Comparison of ENCODE assay signal across 16 cellular contexts in genomic region chr1:110309768-110310167, GRCh38. TPM values are rescaled to one million over a fixed set of nuclear protein-coding genes. Genes with fewer than 3 reads are reported as not detected.
DNase-seq lines count a peak whose midpoint lies in the region; FAIRE-seq and TF ChIP-seq lines count a peak whose summit lies in the region.
"Had no signal": no experiment of that assay in that cellular context is flagged by ENCODE, and none has a peak within 500 bp of the region (broad histone marks: within the 10 kb centered on the region; RNA-seq: fewer than 3 reads in every experiment).

No MANE protein-coding gene starts in this region.

- TF ChIP-seq CTCF in BJ (IDR thresholded peaks at IDR 0.05; ENCODE audit: insufficient read depth, low read depth, low read length): no peak
- TF ChIP-seq CTCF in endothelial cell of umbilical vein (IDR thresholded peaks at IDR 0.05; ENCODE audit: extremely low read depth in 1 of 2, insufficient read depth in 1 of 2, low read depth in 1 of 2, low read length in 2 of 2): no peak
- TF ChIP-seq CTCF in nephron (IDR thresholded peaks at IDR 0.05; ENCODE audit: unreplicated experiment in 3 of 3): no peak

- H3K4me1 Mint-ChIP-seq in nephron: peaks cover 34% of the 10 kb centered on the region

- H3K9me3 Mint-ChIP-seq in nephron: no peaks in the 10 kb centered on the region
- H3K9me3 Mint-ChIP-seq: stimulated activated naive B cell treated with anti-CD40 and anti-IgM and Interleukin-4, amounts not matched to agents 10 μg/mL and 1 μg/mL and 100 μg/mL, for 72 hours had no signal

- CTCF ChIA-PET in BJ (lab: Yijun Ruan, JAX) (interaction anchor here (0.7 to 26.3 kb wide), 12 partner anchors 9 to 222 kb away, joined by 3 to 1014 read pairs (median 6); partner anchors contain the start of genes KCNC4 and RBM15), endothelial cell of umbilical vein (lab: Charles Lee) (interaction anchor here (1.0 to 23.0 kb wide), 11 partner anchors 10 to 222 kb away, joined by 3 to 1577 read pairs (median 7); partner anchors contain the start of gene KCNC4)

- BruUV-seq in endothelial cell of umbilical vein (replicated peaks; lab: Mats Ljungman, UMichigan): no TSS peak

- TF ChIP-seq POLR2A in endothelial cell of umbilical vein (IDR thresholded peaks at IDR 0.05; ENCODE audit: low read depth, low read length): no peak

- H3K9me3 ChIP-seq in MG63 (no peaks in the 10 kb centered on the region), endothelial cell of umbilical vein (replicated peaks; ENCODE audit: control insufficient read depth, insufficient read depth, low read length) (no peaks in the 10 kb centered on the region)
- H3K9me3 ChIP-seq: mucosa of descending colon had no signal

- POLR2A ChIA-PET in BJ (lab: Charles Lee) (interaction anchor here (0.5 to 0.6 kb wide), 2 partner anchors 124 to 133 kb away, joined by 3 to 5 read pairs; no protein-coding TSS in a partner anchor), endothelial cell of umbilical vein (lab: Charles Lee) (no interaction called here)

- no peak overlapping the region for H3K4me3 ChIP-seq in BJ (ENCODE audit: low read depth, low read length)
- no peak overlapping the region for H3K4me3 ChIP-seq in MG63
- H3K4me3 ChIP-seq in endothelial cell of umbilical vein (replicated peaks in 1 of 3; ENCODE audit: insufficient read depth in 1 of 3, low read depth in 1 of 3, low read length in 3 of 3): no peak overlapping the region
- H3K4me3 ChIP-seq: mucosa of descending colon had no signal

- dilution Hi-C loops in endothelial cell of umbilical vein (cut with MboI; ENCODE audit: extremely low pct_ligation_motif_present, low sequenced_read_pairs): no loop called here

- FAIRE-seq in endothelial cell of umbilical vein (lab: Jason Lieb, UNC): no peak

- H4K20me1 ChIP-seq in endothelial cell of umbilical vein (replicated peaks; ENCODE audit: control insufficient read depth, extremely low read depth, insufficient read depth, low read length): no peaks in the 10 kb centered on the region

- DNase-seq in BJ (ENCODE audit: low read depth) (peak; percentile 62), MG63 (peak; percentile 30), endothelial cell of umbilical vein (ENCODE audit: low read depth, low spot score) (peak; percentile 13), cerebellar nuclear complex (lab: John Stamatoyannopoulos, UW) (no peak), NCI-H2081 (lab: John Stamatoyannopoulos, UW) (no peak)
- no peak for DNase-seq in stimulated activated CD4-positive, alpha-beta T cell treated with anti-CD3 and anti-CD28 coated beads, Interleukin-12 subunit alpha, Interleukin-12 subunit beta, amount 100 ng/mL, for 4 hours
- DNase-seq in activated CD4-positive, alpha-beta T cell treated with anti-CD3 and anti-CD28 coated beads, Interleukin-2, amount 50 U/mL, for 4 hours: no peak
- DNase-seq: activated gamma-delta T cell; GF-D8; mucosa of descending colon; NCI-H524; stimulated activated CD4-positive, alpha-beta T cell treated with anti-CD3 and anti-CD28 coated beads, Interleukin-4, amount 100 ng/mL, for 24 hours; stimulated activated naive B cell treated with anti-CD40 and anti-IgM and Interleukin-4, amounts not matched to agents 10 μg/mL and 1 μg/mL and 100 μg/mL, for 72 hours; T-helper 9 cell had no signal

- no peak overlapping the region for H3K9ac ChIP-seq in endothelial cell of umbilical vein (replicated peaks; ENCODE audit: extremely low read depth, insufficient read depth, low read length)

- H3K4me3 Mint-ChIP-seq in nephron: no peak overlapping the region
- H3K4me3 Mint-ChIP-seq: stimulated activated naive B cell treated with anti-CD40 and anti-IgM and Interleukin-4, amounts not matched to agents 10 μg/mL and 1 μg/mL and 100 μg/mL, for 72 hours had no signal

- no peaks in the 10 kb centered on the region for H3K79me2 ChIP-seq in endothelial cell of umbilical vein (ENCODE audit: control insufficient read depth, insufficient read depth, low read length)

- H3K27me3 Mint-ChIP-seq in nephron (ENCODE audit: low read depth): peaks cover 24% of the 10 kb centered on the region
- H3K27me3 Mint-ChIP-seq: stimulated activated naive B cell treated with anti-CD40 and anti-IgM and Interleukin-4, amounts not matched to agents 10 μg/mL and 1 μg/mL and 100 μg/mL, for 72 hours had no signal

- H3K36me3 ChIP-seq in BJ (ENCODE audit: control insufficient read depth, insufficient read depth, low read length) (no peaks in the 10 kb centered on the region), MG63 (no peaks in the 10 kb centered on the region), endothelial cell of umbilical vein (ENCODE audit: control insufficient read depth in 2 of 2, extremely low read depth in 1 of 2, insufficient read depth in 2 of 2, low read length in 2 of 2) (no peaks in the 10 kb centered on the region)

- H3K9me1 ChIP-seq in endothelial cell of umbilical vein (replicated peaks; ENCODE audit: control insufficient read depth, extremely low read depth, insufficient read depth, low read length): no peaks in the 10 kb centered on the region

- H3K27ac ChIP-seq in endothelial cell of umbilical vein (ENCODE audit: insufficient read depth, low read depth, low read length): no peak overlapping the region

- no peak overlapping the region for H3K4me2 ChIP-seq in endothelial cell of umbilical vein (ENCODE audit: insufficient read depth, low read length)

- peak overlapping the region in 2 of 3 experiments; percentile 27 to 77 for H3K27ac Mint-ChIP-seq in nephron
- H3K27ac Mint-ChIP-seq: progenitor cell of endocrine pancreas; stimulated activated naive B cell treated with anti-CD40 and anti-IgM and Interleukin-4, amounts not matched to agents 10 μg/mL and 1 μg/mL and 100 μg/mL, for 72 hours had no signal

- H2AFZ ChIP-seq in endothelial cell of umbilical vein (ENCODE audit: low read depth, low read length): no peak overlapping the region

- H3K4me1 ChIP-seq in endothelial cell of umbilical vein (ENCODE audit: control insufficient read depth, extremely low read depth, insufficient read depth, low read length): no peaks in the 10 kb centered on the region

- H3K36me3 Mint-ChIP-seq in nephron (ENCODE audit: low read depth): no peaks in the 10 kb centered on the region
- H3K36me3 Mint-ChIP-seq: stimulated activated naive B cell treated with anti-CD40 and anti-IgM and Interleukin-4, amounts not matched to agents 10 μg/mL and 1 μg/mL and 100 μg/mL, for 72 hours had no signal

- no peaks in the 10 kb centered on the region for H3K27me3 ChIP-seq in BJ (ENCODE audit: control insufficient read depth, insufficient read depth, low read length)
- H3K27me3 ChIP-seq in MG63: no peaks in the 10 kb centered on the region
- H3K27me3 ChIP-seq in endothelial cell of umbilical vein (ENCODE audit: control insufficient read depth in 2 of 2, insufficient read depth in 2 of 2, low read length in 2 of 2): peaks cover 3 to 4% of the 10 kb centered on the region in 2 experiments

- intact Hi-C loops in endothelial cell of umbilical vein (cut with micrococcal nuclease): no loop called here

TF ChIP-seq in endothelial cell of umbilical vein, 7 proteins besides CTCF, POLR2A, EP300 and RAD21:
- TF ChIP-seq, protein P1, sequence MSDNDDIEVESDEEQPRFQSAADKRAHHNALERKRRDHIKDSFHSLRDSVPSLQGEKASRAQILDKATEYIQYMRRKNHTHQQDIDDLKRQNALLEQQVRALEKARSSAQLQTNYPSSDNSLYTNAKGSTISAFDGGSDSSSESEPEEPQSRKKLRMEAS (IDR thresholded peaks at IDR 0.05; ENCODE audit: insufficient read depth, insufficient read length): no peak
- TF ChIP-seq FOS (IDR thresholded peaks at IDR 0.05; ENCODE audit: borderline replicate concordance, insufficient read depth, low read length) (no peak), JUN (IDR thresholded peaks at IDR 0.05; ENCODE audit: borderline replicate concordance, insufficient read depth, insufficient read length, low read depth) (no peak), POLR2AphosphoS5 (IDR thresholded peaks at IDR 0.05; ENCODE audit: insufficient read depth, low read depth, low read length) (no peak)

RNA-seq across cellular contexts. Expression of gene RBM15, which starts 29.4 kb away (rescaled TPM):
- polyA plus RNA-seq in BJ (2011; rRNA removed): 9.7 and 10.2 TPM in 2 replicates
- polyA minus RNA-seq in BJ (2011; rRNA and poly(A)+ RNA removed): 37.2 and 56.9 TPM in 2 replicates
- total RNA-seq in MG63 (2014; rRNA removed; shearing (Covaris generic); ENCODE audit: low replicate concordance): 25.5 and 26.0 TPM in 2 replicates
- total RNA-seq in endothelial cell of umbilical vein: 26.9 and 29.5 TPM in 2 replicates
- polyA plus RNA-seq in endothelial cell of umbilical vein: 7.3 and 8.5 TPM in 2 replicates
- 7.7 and 7.8 TPM in 2 replicates for polyA plus RNA-seq in endothelial cell of umbilical vein (2011; cell fraction: cytosol; rRNA removed)
- 16.0 and 17.9 TPM in 2 replicates for polyA plus RNA-seq in endothelial cell of umbilical vein (2011; cell fraction: nucleus; rRNA removed)
- 3.9 and 5.5 TPM in 2 replicates for polyA plus RNA-seq in endothelial cell of umbilical vein (2012)
- polyA minus RNA-seq in endothelial cell of umbilical vein: 68.5 and 70.8 TPM in 2 replicates
- 44.8 TPM for polyA minus RNA-seq in endothelial cell of umbilical vein (2011; cell fraction: cytosol; rRNA and poly(A)+ RNA removed)
- 66.8 and 80.4 TPM in 2 replicates for polyA minus RNA-seq in endothelial cell of umbilical vein (2011; cell fraction: nucleus; rRNA and poly(A)+ RNA removed)

Comparison
In these comparisons a context has a peak if more than half of its experiments do, and no peak if none do; other contexts are left out.
1. DNase-seq: peak in BJ (single experiment), MG63 (single experiment) and endothelial cell of umbilical vein (single experiment); none in stimulated activated CD4-positive, alpha-beta T cell treated with anti-CD3 and anti-CD28 coated beads, Interleukin-12 subunit alpha, Interleukin-12 subunit beta, amount 100 ng/mL, for 4 hours (single experiment), cerebellar nuclear complex (0 of 2), activated CD4-positive, alpha-beta T cell treated with anti-CD3 and anti-CD28 coated beads, Interleukin-2, amount 50 U/mL, for 4 hours (0 of 2) and NCI-H2081 (0 of 2).